In genomic region chr6:145895802-145896201, GRCh38 we compare ENCODE assay signal across 13 cellular contexts.
A peak's percentile ranks its signal among the peaks of the same experiment; 100 is the strongest.
DNase-seq lines count a peak whose midpoint lies in the region; ATAC-seq and TF ChIP-seq lines count a peak whose summit lies in the region.
"Had no signal": no experiment of that assay in that cellular context is flagged by ENCODE, and none has a peak within 500 bp of the region (broad histone marks: within the 10 kb centered on the region; RNA-seq: fewer than 3 reads in every experiment).

No MANE protein-coding gene starts in this region.

- H3K9me3 ChIP-seq in T-helper 17 cell (ENCODE audit: control insufficient read depth, low read length, poor library complexity, severe bottlenecking) (no peaks in the 10 kb centered on the region), hepatocyte (ENCODE audit: low read depth) (peaks cover 4% of the 10 kb centered on the region)

- no peaks in the 10 kb centered on the region for H3K79me2 ChIP-seq in hepatocyte

- DNase-seq in AML-193 (lab: John Stamatoyannopoulos, UW): peak; percentile 40 to 55
- no peak for DNase-seq in HFFc6
- no peak for DNase-seq in T-helper 17 cell
- DNase-seq in hepatocyte (ENCODE audit: low spot score): no peak
- DNase-seq in omental fat pad (ENCODE audit: low spot score): no peak
- DNase-seq in NCI-H524 treated with DMSO at 0.1 percent for 48 hours (lab: John Stamatoyannopoulos, UW): no peak
- DNase-seq: activated CD4-positive, alpha-beta T cell treated with anti-CD3 and anti-CD28 coated beads, Interleukin-2, amount 50 U/mL, for 1 hour; effector CD4-positive, alpha-beta T cell; Right ventricle myocardium superior; sigmoid colon had no signal

- H4K20me1 ChIP-seq in hepatocyte (ENCODE audit: insufficient read depth, poor library complexity, severe bottlenecking): no peaks in the 10 kb centered on the region

- H3K4me1 ChIP-seq in hepatocyte (ENCODE audit: insufficient read depth): peaks cover 6% of the 10 kb centered on the region
- H3K4me1 ChIP-seq: tibial nerve had no signal

- ATAC-seq in T-helper 17 cell: no peak
- ATAC-seq in omental fat pad (ENCODE audit: low FRiP score): no peak
- no peak for ATAC-seq in GM19035 (IDR thresholded peaks at IDR 0.05; ENCODE audit: unreplicated experiment)
- ATAC-seq in GM18873 (IDR thresholded peaks at IDR 0.05; ENCODE audit: low FRiP score, unreplicated experiment): no peak

- no peaks in the 10 kb centered on the region for H3K27me3 ChIP-seq in hepatocyte
- H3K27me3 ChIP-seq: sigmoid colon, tibial nerve had no signal

- no peak overlapping the region for H2AFZ ChIP-seq in hepatocyte

- no peak overlapping the region for H3K27ac ChIP-seq in hepatocyte
- H3K27ac ChIP-seq: sigmoid colon, tibial nerve had no signal

- H3K36me3 Mint-ChIP-seq in HFFc6 (ENCODE audit: low read depth): peaks cover 47% of the 10 kb centered on the region
- H3K36me3 Mint-ChIP-seq in T-helper 17 cell (ENCODE audit: low read depth): peaks cover 6% of the 10 kb centered on the region

- H3K9me2 ChIP-seq in hepatocyte (replicated peaks; ENCODE audit: insufficient read depth): no peaks in the 10 kb centered on the region

- H3K4me3 Mint-ChIP-seq in HFFc6: no peak overlapping the region
- H3K4me3 Mint-ChIP-seq in T-helper 17 cell: no peak overlapping the region

- H3K27me3 Mint-ChIP-seq in HFFc6 (ENCODE audit: insufficient read depth) (no peaks in the 10 kb centered on the region), T-helper 17 cell (no peaks in the 10 kb centered on the region)

- 91% methylated on average over 1 of the region's 1 CpG for WGBS in hepatocyte (ENCODE audit: low lambda C conversion rate, missing lambda C conversion rate)

- no peak overlapping the region for H3K4me2 ChIP-seq in hepatocyte

- H3K4me3 ChIP-seq in hepatocyte: no peak overlapping the region
- H3K4me3 ChIP-seq: sigmoid colon, tibial nerve had no signal

- TF ChIP-seq CTCF in HFFc6 (IDR thresholded peaks at IDR 0.05): peak; percentile 74
- peak; percentile 16 for TF ChIP-seq CTCF in hepatocyte (IDR thresholded peaks at IDR 0.05; ENCODE audit: poor library complexity)
- no peak for TF ChIP-seq CTCF in omental fat pad (IDR thresholded peaks at IDR 0.05)

- H3K4me1 Mint-ChIP-seq in HFFc6 (ENCODE audit: low read depth): no peaks in the 10 kb centered on the region
- H3K4me1 Mint-ChIP-seq in T-helper 17 cell: no peaks in the 10 kb centered on the region

- H3K27ac Mint-ChIP-seq in HFFc6 (no peak overlapping the region), T-helper 17 cell (peak overlapping the region; percentile 62)

- H3K9me3 Mint-ChIP-seq in HFFc6: peaks cover 9% of the 10 kb centered on the region

- no peaks in the 10 kb centered on the region for H3K36me3 ChIP-seq in hepatocyte (replicated peaks; ENCODE audit: insufficient read depth, low read depth)

Comparison
In these comparisons a context has a peak if more than half of its experiments do, and no peak if none do; other contexts are left out.
1. DNase-seq: peak in AML-193 (2 of 2); none in HFFc6 (single experiment), T-helper 17 cell (0 of 3), hepatocyte (single experiment), omental fat pad (single experiment) and NCI-H524 treated with DMSO at 0.1 percent for 48 hours (single experiment).
2. CTCF ChIP-seq: peak in HFFc6 (single experiment) and hepatocyte (single experiment); none in omental fat pad (0 of 3).